ENCODE assay signal across 9 cellular contexts in the genomic region with DNA sequence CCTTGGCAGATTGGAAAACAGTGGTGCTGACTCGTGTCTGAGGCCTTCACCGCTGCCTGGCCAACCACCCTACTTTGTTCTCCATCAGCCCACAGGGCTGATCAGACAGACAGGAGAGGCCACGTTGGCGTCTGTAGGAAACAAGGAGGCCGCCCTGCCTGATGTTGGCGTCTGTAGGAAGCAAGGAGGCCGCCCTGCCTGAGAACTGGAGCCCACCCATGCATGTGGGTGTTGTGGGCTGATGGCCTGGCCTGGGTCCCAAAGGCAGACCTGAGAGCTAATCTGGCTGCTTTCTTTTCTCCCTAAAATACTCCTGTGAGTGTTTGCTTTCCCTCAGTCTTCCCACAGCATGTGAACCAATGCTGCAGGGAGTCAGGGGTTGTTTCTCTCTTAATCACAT.
"Had no signal": no experiment of that assay in that cellular context is flagged by ENCODE, and none has a peak within 500 bp of the region (broad histone marks: within the 10 kb centered on the region; RNA-seq: fewer than 3 reads in every experiment).

No MANE protein-coding gene starts in this region.

- H3K4me1 ChIP-seq: esophagus muscularis mucosa, foreskin keratinocyte, left lung had no signal

- H3K9me3 ChIP-seq: esophagus muscularis mucosa, left lung, thoracic aorta had no signal

- H3K27ac ChIP-seq: esophagus muscularis mucosa, foreskin keratinocyte, left lung, thoracic aorta had no signal

- H3K4me3 ChIP-seq: esophagus muscularis mucosa, left lung, thoracic aorta had no signal

- H3K27me3 ChIP-seq: esophagus muscularis mucosa, foreskin keratinocyte, left lung had no signal

- DNase-seq: activated CD4-positive, alpha-beta memory T cell treated with anti-CD3 and anti-CD28 coated beads for 36 hours; activated naive CD4-positive, alpha-beta T cell treated with Interleukin-2 at 50 U/mL for 16 hours; foreskin keratinocyte; stimulated activated CD4-positive, alpha-beta T cell treated with anti-CD3 and anti-CD28 coated beads, Interleukin-4, amount 100 ng/mL, for 1 hour; stimulated activated CD8-positive, alpha-beta memory T cell treated with anti-CD3 and anti-CD28 coated beads, Interleukin-4, amount 100 ng/mL, for 48 hours; T1000 had no signal

- ATAC-seq: foreskin keratinocyte, left lung had no signal
